1 cellular context compared by ENCODE assay signal in genomic region chr2:160114721-160115120, GRCh38. TPM values are rescaled to one million over a fixed set of nuclear protein-coding genes. Genes with fewer than 3 reads are reported as not detected.
"Had no signal": no experiment of that assay in that cellular context is flagged by ENCODE, and none has a peak within 500 bp of the region (broad histone marks: within the 10 kb centered on the region; RNA-seq: fewer than 3 reads in every experiment).

No MANE protein-coding gene starts in this region.

RNA-seq across cellular contexts. Expression of gene PLA2R1, which starts 52.3 kb away (rescaled TPM):
- total RNA-seq: natural killer cell had no signal
